8 cellular contexts compared by ENCODE assay signal in the genomic region with DNA sequence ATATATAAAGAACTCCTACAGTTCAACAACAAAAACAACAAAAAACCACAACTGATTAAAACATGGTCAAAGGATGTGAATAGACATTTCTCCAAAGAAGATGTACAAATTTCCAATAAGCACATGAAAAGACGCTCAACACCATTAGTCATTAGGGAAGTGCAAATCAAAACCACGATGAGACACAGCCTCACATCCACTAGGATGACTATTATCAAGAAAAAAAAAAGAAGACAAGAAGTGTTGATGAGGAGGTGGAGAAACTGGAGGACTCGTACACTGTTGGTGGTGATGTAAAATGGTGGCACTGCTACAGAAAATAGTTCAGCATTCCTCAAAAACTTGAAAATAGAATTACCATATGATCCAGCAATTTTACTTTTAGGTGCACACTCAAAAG.
"Had no signal": no experiment of that assay in that cellular context is flagged by ENCODE, and none has a peak within 500 bp of the region (broad histone marks: within the 10 kb centered on the region; RNA-seq: fewer than 3 reads in every experiment).

No MANE protein-coding gene starts in this region.

- H3K27ac Mint-ChIP-seq: GM23338, H9, HFFc6 had no signal

- ATAC-seq: GM23338, HCT116 had no signal

- H3K4me3 Mint-ChIP-seq: GM23338, H9, HFFc6 had no signal

- DNase-seq: GM23248, GOT3, H7, H9, HCEC 1CT, HFFc6 had no signal

- H3K4me1 Mint-ChIP-seq: GM23338 had no signal
